Comparison of ENCODE assay signal across 17 cellular contexts in genomic region chr10:129323311-129323710, GRCh38.
"Had no signal": no experiment of that assay in that cellular context is flagged by ENCODE, and none has a peak within 500 bp of the region (broad histone marks: within the 10 kb centered on the region; RNA-seq: fewer than 3 reads in every experiment).

No MANE protein-coding gene starts in this region.

- ATAC-seq: activated naive CD4-positive, alpha-beta T cell treated with anti-CD3 and anti-CD28 coated beads, Interleukin-2, amount 50 U/mL, for 72 hours; effector memory CD8-positive, alpha-beta T cell; left lobe of liver; pancreas; stimulated activated naive CD8-positive, alpha-beta T cell treated with anti-CD3 and anti-CD28 coated beads, Interleukin-15, amount 100 ng/mL, for 72 hours; T-helper 17 cell had no signal

- DNase-seq: activated CD4-positive, alpha-beta T cell treated with anti-CD3 and anti-CD28 coated beads, Interleukin-2, amount 50 U/mL, for 1 hour; amygdala; brain microvascular endothelial cell; effector memory CD8-positive, alpha-beta T cell; immature natural killer cell; pancreas; stimulated activated CD4-positive, alpha-beta T cell treated with anti-CD3 and anti-CD28 coated beads, Interleukin-4, amount 100 ng/mL, for 4 hours; stimulated activated naive CD8-positive, alpha-beta T cell treated with anti-CD3 and anti-CD28 coated beads, Interleukin-15, amount 100 ng/mL, for 72 hours; T-helper 17 cell; testis had no signal

- H3K4me1 Mint-ChIP-seq: immature natural killer cell; memory B cell; stimulated activated naive CD8-positive, alpha-beta T cell treated with anti-CD3 and anti-CD28 coated beads, Interleukin-15, amount 100 ng/mL, for 72 hours; T-helper 17 cell had no signal

- H3K9me3 Mint-ChIP-seq: dendritic cell treated with granulocyte-macrophage colony-stimulating factor and Interleukin-4, amounts not matched to agents 40 ng/mL and 50 ng/mL, for 4 days had no signal

- H3K36me3 ChIP-seq: brain microvascular endothelial cell, pancreas had no signal

- H3K4me3 ChIP-seq: pancreas, skin epidermis, testis had no signal

- H3K4me1 ChIP-seq: pancreas, testis had no signal

- H3K27ac Mint-ChIP-seq: activated naive CD4-positive, alpha-beta T cell treated with anti-CD3 and anti-CD28 coated beads, Interleukin-2, amount 50 U/mL, for 72 hours; dendritic cell treated with granulocyte-macrophage colony-stimulating factor and Interleukin-4, amounts not matched to agents 40 ng/mL and 50 ng/mL, for 4 days; effector memory CD8-positive, alpha-beta T cell; immature natural killer cell; memory B cell; stimulated activated naive CD8-positive, alpha-beta T cell treated with anti-CD3 and anti-CD28 coated beads, Interleukin-15, amount 100 ng/mL, for 72 hours; T-helper 17 cell had no signal

- H3K27ac ChIP-seq: brain microvascular endothelial cell, epithelial cell of prostate, pancreas, skin epidermis, testis had no signal

- H3K36me3 Mint-ChIP-seq: activated naive CD4-positive, alpha-beta T cell treated with anti-CD3 and anti-CD28 coated beads, Interleukin-2, amount 50 U/mL, for 72 hours; immature natural killer cell; memory B cell had no signal

- H3K4me3 Mint-ChIP-seq: dendritic cell treated with granulocyte-macrophage colony-stimulating factor and Interleukin-4, amounts not matched to agents 40 ng/mL and 50 ng/mL, for 4 days; effector memory CD8-positive, alpha-beta T cell; immature natural killer cell; memory B cell; neural crest cell; stimulated activated naive CD8-positive, alpha-beta T cell treated with anti-CD3 and anti-CD28 coated beads, Interleukin-15, amount 100 ng/mL, for 72 hours; T-helper 17 cell had no signal

- H3K9me3 ChIP-seq: pancreas, testis had no signal
